18 cellular contexts compared by ENCODE assay signal in the genomic region with DNA sequence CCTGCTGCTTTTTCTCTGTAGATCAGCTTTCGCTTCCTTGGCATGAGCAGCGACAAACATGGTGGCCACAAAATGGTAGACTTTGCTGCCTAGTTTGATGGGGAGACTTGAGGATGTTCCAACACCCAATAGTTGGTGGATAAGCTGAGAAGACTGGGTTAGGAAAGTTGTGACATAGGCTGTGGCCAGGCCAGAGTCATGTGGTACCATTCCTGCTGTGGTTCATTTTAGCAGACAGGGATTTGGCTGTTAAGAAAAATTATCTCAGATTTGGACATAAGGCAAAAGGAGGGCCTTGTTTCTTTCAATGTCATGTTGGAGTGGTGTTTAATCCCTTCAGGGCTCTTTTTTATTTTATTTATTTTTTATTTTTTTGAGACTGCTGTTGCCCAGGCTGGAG. TPM values are rescaled to one million over a fixed set of nuclear protein-coding genes. Genes with fewer than 3 reads are reported as not detected.
DNase-seq lines count a peak whose midpoint lies in the region; ATAC-seq and TF ChIP-seq lines count a peak whose summit lies in the region.
"Had no signal": no experiment of that assay in that cellular context is flagged by ENCODE, and none has a peak within 500 bp of the region (broad histone marks: within the 10 kb centered on the region; RNA-seq: fewer than 3 reads in every experiment).

No MANE protein-coding gene starts in this region.

- DNase-seq in AG20443 (ENCODE audit: low spot score) = peak; percentile 21
- DNase-seq in SK-MEL-5 (ENCODE audit: low read depth, low spot score) = peak; percentile 26
- DNase-seq in fibroblast of the aortic adventitia (ENCODE audit: low read depth) = peak; percentile 40
- DNase-seq in hepatocyte (ENCODE audit: low spot score) = no peak
- no peak for DNase-seq in neural progenitor cell (ENCODE audit: low spot score)
- DNase-seq in DMS79 (lab: John Stamatoyannopoulos, UW) = no peak
- no peak for DNase-seq in DMS153 (lab: John Stamatoyannopoulos, UW)
- DNase-seq: Caco-2; DMS53; H9; NCI-H146; NCI-H226; NCI-H69; NK-92 treated with Interleukin-12 subunit alpha and Interleukin-12 subunit beta, amount 100 ng/mL, for 24 hours; RPMI8226 had no signal

- H2AFZ ChIP-seq in hepatocyte (no peak overlapping the region), neural progenitor cell (replicated peaks) (no peak overlapping the region)

- no peaks in the 10 kb centered on the region for H4K20me1 ChIP-seq in hepatocyte (ENCODE audit: insufficient read depth, poor library complexity, severe bottlenecking)
- H4K20me1 ChIP-seq in neural progenitor cell (ENCODE audit: low read depth) = no peaks in the 10 kb centered on the region

- no peaks in the 10 kb centered on the region for H3K27me3 Mint-ChIP-seq in neural progenitor cell (ENCODE audit: insufficient read depth, low read depth)
- H3K27me3 Mint-ChIP-seq: IgD-negative memory B cell had no signal

- TF ChIP-seq CTCF in fibroblast of the aortic adventitia (IDR thresholded peaks at IDR 0.05; ENCODE audit: insufficient read depth, low read length) = no peak
- no peak for TF ChIP-seq CTCF in hepatocyte (IDR thresholded peaks at IDR 0.05; ENCODE audit: poor library complexity)
- no peak for TF ChIP-seq CTCF in neural progenitor cell (IDR thresholded peaks at IDR 0.05)

- H3K4me1 ChIP-seq in hepatocyte (ENCODE audit: insufficient read depth) (peaks cover 23% of the 10 kb centered on the region), neural progenitor cell (peaks cover 28% of the 10 kb centered on the region)

- in situ Hi-C loops in SK-MEL-5 (cut with HindIII; ENCODE audit: low pct_unique_long_range_greater_than_20kb, low sequenced_read_pairs) = no loop called here

- H3K36me3 Mint-ChIP-seq in neural progenitor cell = peaks cover 2% of the 10 kb centered on the region
- H3K36me3 Mint-ChIP-seq: IgD-negative memory B cell had no signal

- H3K36me3 ChIP-seq in hepatocyte (replicated peaks; ENCODE audit: insufficient read depth, low read depth) = no peaks in the 10 kb centered on the region
- no peaks in the 10 kb centered on the region for H3K36me3 ChIP-seq in neural progenitor cell

- no peak overlapping the region for H3K27ac Mint-ChIP-seq in neural progenitor cell
- H3K27ac Mint-ChIP-seq: IgD-negative memory B cell had no signal

- H3K9me3 ChIP-seq in hepatocyte (ENCODE audit: low read depth) (no peaks in the 10 kb centered on the region), neural progenitor cell (ENCODE audit: low read depth) (peaks cover 3% of the 10 kb centered on the region)

- H3K9me3 Mint-ChIP-seq in neural progenitor cell = peaks cover 18% of the 10 kb centered on the region

- peaks cover 24% of the 10 kb centered on the region for H3K4me1 Mint-ChIP-seq in neural progenitor cell
- H3K4me1 Mint-ChIP-seq: IgD-negative memory B cell had no signal

- H3K27me3 ChIP-seq in hepatocyte = no peaks in the 10 kb centered on the region
- no peaks in the 10 kb centered on the region for H3K27me3 ChIP-seq in neural progenitor cell

- ATAC-seq in HG03342 (IDR thresholded peaks at IDR 0.05; ENCODE audit: unreplicated experiment) = no peak

- no peaks in the 10 kb centered on the region for H3K9me2 ChIP-seq in hepatocyte (replicated peaks; ENCODE audit: insufficient read depth)

- WGBS in hepatocyte (ENCODE audit: low lambda C conversion rate, missing lambda C conversion rate) = 98% methylated on average over 2 of the region's 2 CpGs

- H3K4me3 ChIP-seq in fibroblast of the aortic adventitia (ENCODE audit: low read depth, low read length) (no peak overlapping the region), hepatocyte (no peak overlapping the region), neural progenitor cell (no peak overlapping the region)

- H3K9ac ChIP-seq in neural progenitor cell = no peak overlapping the region

- H3K79me2 ChIP-seq in hepatocyte (no peaks in the 10 kb centered on the region), neural progenitor cell (ENCODE audit: low read depth) (no peaks in the 10 kb centered on the region)

- peak overlapping the region; percentile 83 for H3K27ac ChIP-seq in hepatocyte
- no peak overlapping the region for H3K27ac ChIP-seq in neural progenitor cell

- H3K4me2 ChIP-seq in hepatocyte = no peak overlapping the region
- H3K4me2 ChIP-seq in neural progenitor cell = no peak overlapping the region

- H3F3A ChIP-seq in neural progenitor cell (ENCODE audit: low read depth) = peaks cover 24% of the 10 kb centered on the region

- H3K4me3 Mint-ChIP-seq in neural progenitor cell = no peak overlapping the region
- H3K4me3 Mint-ChIP-seq: H9, IgD-negative memory B cell had no signal

RNA-seq across cellular contexts. Expression of gene FAM180A, which starts 26.6 kb away (rescaled TPM):
- 0.43 TPM in 1 of 2 replicates, not detected in the other for total RNA-seq in SK-MEL-5 (2014; rRNA removed; shearing (Covaris generic))
- polyA plus RNA-seq in SK-MEL-5 (2015; cell fraction: cytosol; rRNA removed) = 0.33 and 0.38 TPM in 2 replicates
- polyA plus RNA-seq in SK-MEL-5 (2015; cell fraction: nucleus; rRNA removed) = not detected in 2 replicates
- total RNA-seq in fibroblast of the aortic adventitia (ENCODE audit: low replicate concordance) (2.5 and 71.0 TPM in 2 replicates), hepatocyte (not detected in 2 replicates), neural progenitor cell (ENCODE audit: low replicate concordance) (not detected in 2 replicates)
- not detected in 2 replicates for polyA plus RNA-seq in hepatocyte
- total RNA-seq: Caco-2, H9, HT-29 had no signal
- polyA plus RNA-seq: IgD-negative memory B cell had no signal

RNA-seq across cellular contexts. Expression of gene SLC13A4, which starts 47.2 kb away (rescaled TPM):
- total RNA-seq in SK-MEL-5 (2014; rRNA removed; shearing (Covaris generic)) = 0.21 TPM in 1 of 2 replicates, not detected in the other
- polyA plus RNA-seq in SK-MEL-5 (2015; cell fraction: cytosol; rRNA removed) = not detected in 2 replicates
- polyA plus RNA-seq in SK-MEL-5 (2015; cell fraction: nucleus; rRNA removed) = not detected in 2 replicates
- total RNA-seq in fibroblast of the aortic adventitia (ENCODE audit: low replicate concordance) (0.99 and 3.3 TPM in 2 replicates), hepatocyte (0.13 TPM in 1 of 2 replicates, not detected in the other), neural progenitor cell (ENCODE audit: low replicate concordance) (0.28 and 1.9 TPM in 2 replicates)
- 0.93 TPM in 1 of 2 replicates, not detected in the other for polyA plus RNA-seq in hepatocyte
- total RNA-seq: Caco-2, HT-29 had no signal

Comparison
In these comparisons a context has a peak if more than half of its experiments do, and no peak if none do; other contexts are left out.
1. DNase-seq: peak in AG20443 (single experiment), SK-MEL-5 (single experiment) and fibroblast of the aortic adventitia (single experiment); none in hepatocyte (single experiment), neural progenitor cell (single experiment), DMS79 (single experiment) and DMS153 (single experiment).